ENCODE assay signal across 25 cellular contexts in the genomic region with DNA sequence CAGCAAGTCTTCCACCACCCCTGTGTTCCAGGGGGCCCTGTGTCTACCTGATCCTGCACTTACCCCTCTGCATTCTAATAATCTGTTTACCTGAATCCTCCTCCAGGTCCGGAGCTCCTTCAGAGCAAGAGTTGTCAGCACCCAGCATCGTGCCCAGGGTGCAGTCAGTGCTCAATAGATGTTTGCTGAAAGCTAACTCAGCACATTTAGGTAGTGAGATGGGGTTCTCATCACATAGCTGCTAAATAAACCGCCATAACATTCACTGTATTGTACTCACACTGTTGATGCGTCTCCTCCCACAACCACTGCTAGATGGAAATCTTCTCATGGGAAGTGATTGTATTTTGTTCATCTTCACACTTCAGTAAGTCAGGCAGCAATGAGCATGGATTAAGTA.
A peak's percentile ranks its signal among the peaks of the same experiment; 100 is the strongest.
DNase-seq lines count a peak whose midpoint lies in the region; ATAC-seq, FAIRE-seq and TF ChIP-seq lines count a peak whose summit lies in the region.
"Had no signal": no experiment of that assay in that cellular context is flagged by ENCODE, and none has a peak within 500 bp of the region (broad histone marks: within the 10 kb centered on the region; RNA-seq: fewer than 3 reads in every experiment).

No MANE protein-coding gene starts in this region.

- H4K8ac ChIP-seq in H1 (ENCODE audit: extremely low read depth, insufficient read depth, low read length), result no peak overlapping the region

- H3K36me3 ChIP-seq in HepG2 (replicated peaks in 1 of 2; ENCODE audit: control insufficient read depth in 1 of 2, insufficient read depth in 2 of 2, low read length in 2 of 2) (no peaks in the 10 kb centered on the region), right lobe of liver (no peaks in the 10 kb centered on the region), H1 (ENCODE audit: control insufficient read depth in 2 of 4, insufficient read depth in 4 of 4, low read length in 3 of 4) (no peaks in the 10 kb centered on the region), lower lobe of right lung (no peaks in the 10 kb centered on the region)
- H3K36me3 ChIP-seq: BE2C; BLaER1 treated with 17β-estradiol and CSF1 and Interleukin-3, amounts not matched to agents 10 nM and 100 nM had no signal

- H2AFZ ChIP-seq in HepG2 (ENCODE audit: low read length) (no peak overlapping the region), H1 (ENCODE audit: low read length) (peak overlapping the region; percentile 77; the same call in 1 of the 2 replicates)

- H4K20me1 ChIP-seq in HepG2 (ENCODE audit: insufficient read depth, low read length) (no peaks in the 10 kb centered on the region), H1 (replicated peaks in 1 of 2; ENCODE audit: control insufficient read depth in 1 of 2, insufficient read depth in 2 of 2, low read length in 2 of 2) (no peaks in the 10 kb centered on the region)
- H4K20me1 ChIP-seq: BLaER1 treated with 17β-estradiol and CSF1 and Interleukin-3, amounts not matched to agents 10 nM and 100 nM had no signal

- TF ChIP-seq CTCF in HepG2 (CRISPR knock-in tag; IDR thresholded peaks at IDR 0.05) (no peak), right lobe of liver (IDR thresholded peaks at IDR 0.05) (no peak), H1 (IDR thresholded peaks at IDR 0.05; ENCODE audit: control extremely low read depth in 1 of 3, insufficient read depth in 1 of 3, low read depth in 1 of 3, low read length in 3 of 3) (no peak), nephron progenitor cell (IDR thresholded peaks at IDR 0.05) (no peak), lower lobe of right lung (IDR thresholded peaks at IDR 0.05) (no peak), foreskin keratinocyte (conservative IDR thresholded peaks at IDR 0.05) (no peak)

- no peaks in the 10 kb centered on the region for H3K79me1 ChIP-seq in H1 (ENCODE audit: low read depth, low read length)

- CTCF ChIA-PET in HepG2 (lab: Yijun Ruan, JAX; ENCODE audit: low intra/inter-chr PET ratio, low total read pairs), result no interaction called here
- CTCF ChIA-PET in H1 (lab: Charles Lee; ENCODE audit: partially characterized antibody), result no interaction called here

- no TSS peak for BruUV-seq in HepG2 (replicated peaks; lab: Mats Ljungman, UMichigan)

- TF ChIP-seq RAD21 in HepG2 (CRISPR knock-in tag; IDR thresholded peaks at IDR 0.05), result no peak
- no peak for TF ChIP-seq RAD21 in H1 (IDR thresholded peaks at IDR 0.05 in 1 of 2, conservative IDR thresholded peaks at IDR 0.05 in 1 of 2; ENCODE audit: low read depth in 2 of 2, low read length in 2 of 2)

- H2BK15ac ChIP-seq in H1 (ENCODE audit: low read length), result no peak overlapping the region

- H3K9ac ChIP-seq in HepG2 (ENCODE audit: insufficient read depth, low read depth, low read length), result no peak overlapping the region
- no peak overlapping the region for H3K9ac ChIP-seq in H1 (replicated peaks in 1 of 4; ENCODE audit: extremely low read depth in 1 of 4, low read depth in 3 of 4, low read length in 3 of 4)
- H3K9ac ChIP-seq: BLaER1 treated with 17β-estradiol and CSF1 and Interleukin-3, amounts not matched to agents 10 nM and 100 nM had no signal

- no peak overlapping the region for H2BK12ac ChIP-seq in H1 (ENCODE audit: low read depth, low read length)

- H3K23ac ChIP-seq in H1 (ENCODE audit: insufficient read length), result no peak overlapping the region

- H4K5ac ChIP-seq in H1 (ENCODE audit: insufficient read length, low read depth, low read length), result no peak overlapping the region

- TF ChIP-seq POLR2A in HepG2 (IDR thresholded peaks at IDR 0.05; ENCODE audit: insufficient read depth in 1 of 2, low read depth in 2 of 2, low read length in 2 of 2), result no peak
- TF ChIP-seq POLR2A in right lobe of liver (IDR thresholded peaks at IDR 0.05), result no peak
- TF ChIP-seq POLR2A in H1 (IDR thresholded peaks at IDR 0.05; ENCODE audit: control extremely low read depth in 1 of 2, low read depth in 2 of 2, low read length in 2 of 2), result no peak

- no peak overlapping the region for H3K14ac ChIP-seq in H1 (ENCODE audit: insufficient read length)

- no peaks in the 10 kb centered on the region for H3K27me3 Mint-ChIP-seq in nephron progenitor cell (ENCODE audit: low read depth, poor library complexity)

- no peak overlapping the region for H3K4me3 Mint-ChIP-seq in nephron progenitor cell
- no peak overlapping the region for H3K4me3 Mint-ChIP-seq in stimulated activated effector memory CD8-positive, alpha-beta T cell treated with anti-CD3 and anti-CD28 coated beads, Interleukin-12 subunit alpha, Interleukin-12 subunit beta, amount 100 ng/mL, for 72 hours
- H3K4me3 Mint-ChIP-seq: CD14-positive monocyte; CD4-positive, alpha-beta memory T cell had no signal

- DNase-seq in HepG2 (ENCODE audit: low spot score), result no peak
- no peak for DNase-seq in right lobe of liver
- DNase-seq in H1 (ENCODE audit: low read depth in 1 of 2, low spot score in 2 of 2), result no peak
- no peak for DNase-seq in nephron progenitor cell
- no peak for DNase-seq in stimulated activated effector memory CD8-positive, alpha-beta T cell treated with anti-CD3 and anti-CD28 coated beads, Interleukin-12 subunit alpha, Interleukin-12 subunit beta, amount 100 ng/mL, for 72 hours (ENCODE audit: low spot score in 2 of 2)
- no peak for DNase-seq in lower lobe of right lung
- no peak for DNase-seq in foreskin keratinocyte
- DNase-seq: ACHN; AML-193; BE2C; Calu3; CD4-positive, alpha-beta memory T cell; COR-L47; DMS53; DMS79 treated with DMSO at 0.1 percent for 48 hours; GF-D8; GOT3; H7; HCEC 1CT had no signal

- no peak overlapping the region for H3K18ac ChIP-seq in H1 (ENCODE audit: extremely low read depth, low read length)

- peak overlapping the region; percentile 29 for H3K27ac Mint-ChIP-seq in nephron progenitor cell
- H3K27ac Mint-ChIP-seq in stimulated activated effector memory CD8-positive, alpha-beta T cell treated with anti-CD3 and anti-CD28 coated beads, Interleukin-12 subunit alpha, Interleukin-12 subunit beta, amount 100 ng/mL, for 72 hours, result no peak overlapping the region
- H3K27ac Mint-ChIP-seq: CD4-positive, alpha-beta memory T cell had no signal

- H3K4me1 ChIP-seq in HepG2 (ENCODE audit: insufficient read depth, low read length), result no peaks in the 10 kb centered on the region
- H3K4me1 ChIP-seq in right lobe of liver, result no peaks in the 10 kb centered on the region
- no peaks in the 10 kb centered on the region for H3K4me1 ChIP-seq in H1 (replicated peaks in 1 of 4; ENCODE audit: control insufficient read depth in 3 of 4, insufficient read depth in 4 of 4, low read length in 3 of 4)
- H3K4me1 ChIP-seq in lower lobe of right lung, result peaks cover 8% of the 10 kb centered on the region
- no peaks in the 10 kb centered on the region for H3K4me1 ChIP-seq in foreskin keratinocyte
- H3K4me1 ChIP-seq: BE2C had no signal

- WGBS in HepG2 (ENCODE audit: low lambda C conversion rate), result 2% methylated on average over 4 of the region's 4 CpGs
- WGBS in right lobe of liver (ENCODE audit: insufficient coverage, low coverage, low lambda C conversion rate, missing lambda C conversion rate), result 58% methylated on average over 3 of the region's 4 CpGs
- 81% methylated on average over 4 of the region's 4 CpGs; no CpG with 5 or more reads in 1 of the 2 experiments for WGBS in H1 (ENCODE audit: extremely low coverage in 1 of 2, insufficient coverage in 1 of 2, insufficient read length in 1 of 2, insufficient replicate concordance in 2 of 2, low coverage in 1 of 2, low lambda C conversion rate in 2 of 2, missing lambda C conversion rate in 1 of 2), 2 experiments

- intact Hi-C loops in HepG2 (cut with micrococcal nuclease; ENCODE audit: unreplicated experiment) (no loop called here), right lobe of liver (cut with DNase I) (no loop called here), lower lobe of right lung (cut with DNase I) (no loop called here)

- no peak for FAIRE-seq in HepG2 (lab: Jason Lieb, UNC)
- FAIRE-seq in H1 (lab: Jason Lieb, UNC), result no peak
- FAIRE-seq: A204.1, GM12892 had no signal

- H3K9me3 ChIP-seq in HepG2 (ENCODE audit: low read length), result no peaks in the 10 kb centered on the region
- no peaks in the 10 kb centered on the region for H3K9me3 ChIP-seq in right lobe of liver
- H3K9me3 ChIP-seq in H1 (ENCODE audit: insufficient read depth in 2 of 2, low read depth in 1 of 2, low read length in 1 of 2), result peaks cover 0 to 3% of the 10 kb centered on the region in 2 experiments; a peak in 3 of 4 replicates
- no peaks in the 10 kb centered on the region for H3K9me3 ChIP-seq in lower lobe of right lung
- H3K9me3 ChIP-seq: BE2C had no signal

- H3K23me2 ChIP-seq in H1 (ENCODE audit: low read depth, low read length), result no peaks in the 10 kb centered on the region

- H2AK5ac ChIP-seq in H1 (ENCODE audit: low read depth, low read length), result no peak overlapping the region

- H3K56ac ChIP-seq in H1 (replicated peaks; ENCODE audit: insufficient read length, low read depth, low read length), result no peak overlapping the region

- no peak for TF ChIP-seq EP300 in HepG2 (IDR thresholded peaks at IDR 0.05; ENCODE audit: low read depth in 2 of 2, low read length in 2 of 2)
- TF ChIP-seq EP300 in HepG2 (CRISPR knock-in tag; IDR thresholded peaks at IDR 0.05; ENCODE audit: borderline replicate concordance), result no peak
- TF ChIP-seq EP300 in H1 (IDR thresholded peaks at IDR 0.05; ENCODE audit: borderline replicate concordance in 1 of 2, low read depth in 2 of 2, low read length in 2 of 2), result no peak

- H3K27me3 ChIP-seq in HepG2 (ENCODE audit: control insufficient read depth in 1 of 2, insufficient read depth in 2 of 2, low read length in 2 of 2) (peaks cover 0 to 14% of the 10 kb centered on the region in 2 experiments; a peak in 1 of 5 replicates), right lobe of liver (no peaks in the 10 kb centered on the region), H1 (replicated peaks in 1 of 4; ENCODE audit: control insufficient read depth in 3 of 4, extremely low read depth in 1 of 4, insufficient read depth in 3 of 4, low read length in 3 of 4) (no peaks in the 10 kb centered on the region), lower lobe of right lung (ENCODE audit: low read depth) (no peaks in the 10 kb centered on the region), foreskin keratinocyte (no peaks in the 10 kb centered on the region)
- H3K27me3 ChIP-seq: BE2C; BLaER1 treated with 17β-estradiol and CSF1 and Interleukin-3, amounts not matched to agents 10 nM and 100 nM had no signal

- peaks cover 15% of the 10 kb centered on the region for H3K9me3 Mint-ChIP-seq in nephron progenitor cell
- H3K9me3 Mint-ChIP-seq in stimulated activated effector memory CD8-positive, alpha-beta T cell treated with anti-CD3 and anti-CD28 coated beads, Interleukin-12 subunit alpha, Interleukin-12 subunit beta, amount 100 ng/mL, for 72 hours, result no peaks in the 10 kb centered on the region

- POLR2A ChIA-PET in HepG2 (lab: Yijun Ruan, JAX), result no interaction called here
- POLR2A ChIA-PET in H1 (lab: Charles Lee; ENCODE audit: partially characterized antibody), result no interaction called here

- H2BK20ac ChIP-seq in H1 (ENCODE audit: low read length), result no peak overlapping the region

- H3K4ac ChIP-seq in H1 (replicated peaks; ENCODE audit: insufficient read length, low read depth, low read length), result no peak overlapping the region

- H3K4me2 ChIP-seq in HepG2 (ENCODE audit: low read depth, low read length) (no peak overlapping the region), H1 (ENCODE audit: insufficient read depth in 1 of 2, low read depth in 2 of 2, low read length in 2 of 2) (no peak overlapping the region)
- H3K4me2 ChIP-seq: BLaER1 treated with 17β-estradiol and CSF1 and Interleukin-3, amounts not matched to agents 10 nM and 100 nM had no signal

- H2BK120ac ChIP-seq in H1 (replicated peaks; ENCODE audit: low read depth, low read length), result no peak overlapping the region

- in situ Hi-C loops in HepG2 (cut with HindIII; ENCODE audit: extremely low pct_ligation_motif_present, low pct_unique_long_range_greater_than_20kb), result no loop called here

- H3K4me3 ChIP-seq in HepG2 (replicated peaks in 1 of 3; ENCODE audit: insufficient read depth in 1 of 3, low read depth in 2 of 3, low read length in 3 of 3) (no peak overlapping the region), right lobe of liver (no peak overlapping the region), H1 (ENCODE audit: extremely low read depth in 1 of 4, insufficient read depth in 2 of 4, low read depth in 3 of 4, low read length in 4 of 4) (no peak overlapping the region), lower lobe of right lung (no peak overlapping the region)
- H3K4me3 ChIP-seq: BLaER1 treated with 17β-estradiol and CSF1 and Interleukin-3, amounts not matched to agents 10 nM and 100 nM had no signal

- no peak overlapping the region for H2BK5ac ChIP-seq in H1 (ENCODE audit: low read depth, low read length)

- no peaks in the 10 kb centered on the region for H3K79me2 ChIP-seq in HepG2 (ENCODE audit: insufficient read depth, low read length)
- no peaks in the 10 kb centered on the region for H3K79me2 ChIP-seq in H1 (ENCODE audit: control insufficient read depth in 1 of 2, insufficient read depth in 2 of 2, low read length in 2 of 2)

- H4K91ac ChIP-seq in H1 (replicated peaks; ENCODE audit: insufficient read length, low read length), result no peak overlapping the region

- H3K4me1 Mint-ChIP-seq in nephron progenitor cell, result peaks cover 15% of the 10 kb centered on the region
- no peaks in the 10 kb centered on the region for H3K4me1 Mint-ChIP-seq in stimulated activated effector memory CD8-positive, alpha-beta T cell treated with anti-CD3 and anti-CD28 coated beads, Interleukin-12 subunit alpha, Interleukin-12 subunit beta, amount 100 ng/mL, for 72 hours
- H3K4me1 Mint-ChIP-seq: CD14-positive monocyte; CD4-positive, alpha-beta memory T cell had no signal

- H3K36me3 Mint-ChIP-seq in nephron progenitor cell (ENCODE audit: low read depth), result no peaks in the 10 kb centered on the region
- no peaks in the 10 kb centered on the region for H3K36me3 Mint-ChIP-seq in stimulated activated effector memory CD8-positive, alpha-beta T cell treated with anti-CD3 and anti-CD28 coated beads, Interleukin-12 subunit alpha, Interleukin-12 subunit beta, amount 100 ng/mL, for 72 hours
- H3K36me3 Mint-ChIP-seq: CD14-positive monocyte; CD4-positive, alpha-beta memory T cell had no signal

- ATAC-seq in HepG2, result no peak
- ATAC-seq in right lobe of liver, result no peak
- ATAC-seq in stimulated activated effector memory CD8-positive, alpha-beta T cell treated with anti-CD3 and anti-CD28 coated beads, Interleukin-12 subunit alpha, Interleukin-12 subunit beta, amount 100 ng/mL, for 72 hours, result peak; percentile 14
- no peak for ATAC-seq in lower lobe of right lung
- no peak for ATAC-seq in HG02588 (IDR thresholded peaks at IDR 0.05; ENCODE audit: unreplicated experiment)
- ATAC-seq in foreskin keratinocyte, result no peak

- H3K27ac ChIP-seq in HepG2 (ENCODE audit: extremely low read length, insufficient read depth, low read length), result no peak overlapping the region
- H3K27ac ChIP-seq in right lobe of liver, result no peak overlapping the region
- no peak overlapping the region for H3K27ac ChIP-seq in H1 (ENCODE audit: low read depth, low read length)
- no peak overlapping the region for H3K27ac ChIP-seq in lower lobe of right lung
- H3K27ac ChIP-seq in foreskin keratinocyte, result no peak overlapping the region
- H3K27ac ChIP-seq: 22Rv1; BLaER1 treated with 17β-estradiol and CSF1 and Interleukin-3, amounts not matched to agents 10 nM and 100 nM had no signal

Comparison
In these comparisons a context has a peak if more than half of its experiments do, and no peak if none do; other contexts are left out.
1. Of the 41 proteins assayed by ChIP-seq in both HepG2 and H1: peak only in HepG2: MAFK; only in H1: none; in both: none; in neither: 40.